8 cellular contexts compared by ENCODE assay signal in genomic region chrX:65750674-65751469, GRCh38.
DNase-seq lines count a peak whose midpoint lies in the region; ATAC-seq and TF ChIP-seq lines count a peak whose summit lies in the region.

No MANE protein-coding gene starts in this region.

- H3K79me2 ChIP-seq in H9 (ENCODE audit: insufficient read depth, low read length): no peaks in the 10 kb centered on the region

- H3T11ph ChIP-seq in H9 (ENCODE audit: low read length): no peak overlapping the region

- H2AFZ ChIP-seq in H9 (ENCODE audit: low read length): no peak overlapping the region

- H3K23ac ChIP-seq in H9 (ENCODE audit: insufficient read length, low read depth, low read length): no peak overlapping the region

- H2BK15ac ChIP-seq in H9 (ENCODE audit: low read depth, low read length): no peak overlapping the region

- H2BK20ac ChIP-seq in H9 (ENCODE audit: low read depth, low read length, poor library complexity, severe bottlenecking): no peak overlapping the region

- H2BK12ac ChIP-seq in H9 (ENCODE audit: insufficient read length, low read depth, low read length): no peak overlapping the region

- peak; percentile 97 for DNase-seq in GF-D8 (lab: John Stamatoyannopoulos, UW)
- peak; percentile 97 for DNase-seq in Jurkat, Clone E6-1 (ENCODE audit: low read depth, low spot score)
- DNase-seq in activated naive CD4-positive, alpha-beta T cell treated with anti-CD3 and anti-CD28 coated beads, Interleukin-2, amount 10 ng/mL, durations not matched to agents 7 days and 5 days: peak; percentile 59
- no peak for DNase-seq in SHP77 (lab: John Stamatoyannopoulos, UW)
- no peak for DNase-seq in H9
- DNase-seq in RKO (ENCODE audit: low spot score): no peak
- DNase-seq in AG08396 (ENCODE audit: low spot score): no peak

- H4K5ac ChIP-seq in H9 (ENCODE audit: insufficient read length, low read depth, low read length): no peak overlapping the region

- peaks cover 6% of the 10 kb centered on the region for H3K9me3 Mint-ChIP-seq in activated naive CD4-positive, alpha-beta T cell treated with anti-CD3 and anti-CD28 coated beads, Interleukin-2, amount 10 ng/mL, durations not matched to agents 7 days and 5 days
- peaks cover 63 to 75% of the 10 kb centered on the region in 2 experiments for H3K9me3 Mint-ChIP-seq in H9

- H4K8ac ChIP-seq in H9 (replicated peaks; ENCODE audit: insufficient read length, low read depth, low read length): no peak overlapping the region

- H3K36me3 Mint-ChIP-seq in activated naive CD4-positive, alpha-beta T cell treated with anti-CD3 and anti-CD28 coated beads, Interleukin-2, amount 10 ng/mL, durations not matched to agents 7 days and 5 days: peaks cover 22% of the 10 kb centered on the region
- peaks cover 0 to 16% (median 10%) of the 10 kb centered on the region in 3 experiments for H3K36me3 Mint-ChIP-seq in H9 (ENCODE audit: insufficient read depth in 1 of 3, low read depth in 3 of 3)

- no CpG with 5 or more reads among the region's 6 CpGs for WGBS in H9 (ENCODE audit: extremely low coverage, insufficient read length, low lambda C conversion rate)

- H3K56ac ChIP-seq in H9 (ENCODE audit: insufficient read length, low read depth, low read length): no peak overlapping the region

- TF ChIP-seq CTCF in H9 (conservative IDR thresholded peaks at IDR 0.05): no peak

- no peak overlapping the region for H3K14ac ChIP-seq in H9 (ENCODE audit: insufficient read depth, low read length)

- H3K4me1 ChIP-seq in H9 (ENCODE audit: insufficient read depth, low read length): no peaks in the 10 kb centered on the region

- H3K27me3 Mint-ChIP-seq in activated naive CD4-positive, alpha-beta T cell treated with anti-CD3 and anti-CD28 coated beads, Interleukin-2, amount 10 ng/mL, durations not matched to agents 7 days and 5 days: no peaks in the 10 kb centered on the region
- H3K27me3 Mint-ChIP-seq in H9 (ENCODE audit: low read depth): no peaks in the 10 kb centered on the region

- no peak overlapping the region for H2BK120ac ChIP-seq in H9 (ENCODE audit: low read depth, low read length, poor library complexity, severe bottlenecking)

- no peak overlapping the region for H3K18ac ChIP-seq in H9 (ENCODE audit: insufficient read length, low read depth, low read length)

- no peaks in the 10 kb centered on the region for H3K23me2 ChIP-seq in H9 (ENCODE audit: insufficient read length, low read depth, low read length, poor library complexity, severe bottlenecking)

- H3K4me3 Mint-ChIP-seq in activated naive CD4-positive, alpha-beta T cell treated with anti-CD3 and anti-CD28 coated beads, Interleukin-2, amount 10 ng/mL, durations not matched to agents 7 days and 5 days: peak overlapping the region; percentile 46
- H3K4me3 Mint-ChIP-seq in H9: no peak overlapping the region

- peaks cover 50% of the 10 kb centered on the region for H3K4me1 Mint-ChIP-seq in activated naive CD4-positive, alpha-beta T cell treated with anti-CD3 and anti-CD28 coated beads, Interleukin-2, amount 10 ng/mL, durations not matched to agents 7 days and 5 days
- H3K4me1 Mint-ChIP-seq in H9: no peaks in the 10 kb centered on the region; a peak in 1 of 4 replicates

- H4K20me1 ChIP-seq in H9 (ENCODE audit: control insufficient read depth, insufficient read depth, insufficient read length): no peaks in the 10 kb centered on the region

- no peak overlapping the region for H2BK5ac ChIP-seq in H9 (ENCODE audit: insufficient read length, low read length)

- H3K27me3 ChIP-seq in H9 (ENCODE audit: insufficient read depth, low read length): no peaks in the 10 kb centered on the region

- H3K27ac ChIP-seq in H9 (ENCODE audit: insufficient read length, low read depth, low read length): no peak overlapping the region

- CTCF ChIA-PET in activated naive CD4-positive, alpha-beta T cell treated with anti-CD3 and anti-CD28 coated beads, Interleukin-2, amount 10 ng/mL, durations not matched to agents 7 days and 5 days (lab: Charles Lee): interaction anchor here (1.1 to 1.2 kb wide), 2 partner anchors 169 to 236 kb away, joined by 3 read pairs; no protein-coding TSS in a partner anchor

- no peak overlapping the region for H3K4ac ChIP-seq in H9 (ENCODE audit: low read depth, low read length)

- H4K91ac ChIP-seq in H9 (ENCODE audit: insufficient read length, low read depth, low read length): no peak overlapping the region

- no peak overlapping the region for H3K9ac ChIP-seq in H9 (ENCODE audit: extremely low read depth, insufficient read length, low read length)

- peak overlapping the region; percentile 20 for H3K4me3 ChIP-seq in Jurkat, Clone E6-1 (ENCODE audit: low read length)

- peak overlapping the region; percentile 89 for H3K27ac Mint-ChIP-seq in activated naive CD4-positive, alpha-beta T cell treated with anti-CD3 and anti-CD28 coated beads, Interleukin-2, amount 10 ng/mL, durations not matched to agents 7 days and 5 days
- H3K27ac Mint-ChIP-seq in H9: no peak overlapping the region

- H2AK5ac ChIP-seq in H9 (ENCODE audit: insufficient read length, low read length): no peak overlapping the region

- no peak overlapping the region for H3K4me2 ChIP-seq in H9 (ENCODE audit: insufficient read depth, insufficient read length, low read length)

- no peaks in the 10 kb centered on the region for H3K79me1 ChIP-seq in H9 (ENCODE audit: insufficient read depth, low read depth, low read length, poor library complexity, severe bottlenecking)

- peaks cover 20% of the 10 kb centered on the region for H3K9me3 ChIP-seq in H9 (ENCODE audit: control insufficient read depth, low read depth, low read length)

- ATAC-seq in GM21515 (IDR thresholded peaks at IDR 0.05; ENCODE audit: unreplicated experiment): peak; percentile 81

Comparison
In these comparisons a context has a peak if more than half of its experiments do, and no peak if none do; other contexts are left out.
1. DNase-seq: peak in GF-D8 (single experiment), Jurkat, Clone E6-1 (single experiment) and activated naive CD4-positive, alpha-beta T cell treated with anti-CD3 and anti-CD28 coated beads, Interleukin-2, amount 10 ng/mL, durations not matched to agents 7 days and 5 days (single experiment); none in SHP77 (0 of 2), H9 (single experiment), RKO (single experiment) and AG08396 (single experiment).